15 cellular contexts compared by ENCODE assay signal in the genomic region with DNA sequence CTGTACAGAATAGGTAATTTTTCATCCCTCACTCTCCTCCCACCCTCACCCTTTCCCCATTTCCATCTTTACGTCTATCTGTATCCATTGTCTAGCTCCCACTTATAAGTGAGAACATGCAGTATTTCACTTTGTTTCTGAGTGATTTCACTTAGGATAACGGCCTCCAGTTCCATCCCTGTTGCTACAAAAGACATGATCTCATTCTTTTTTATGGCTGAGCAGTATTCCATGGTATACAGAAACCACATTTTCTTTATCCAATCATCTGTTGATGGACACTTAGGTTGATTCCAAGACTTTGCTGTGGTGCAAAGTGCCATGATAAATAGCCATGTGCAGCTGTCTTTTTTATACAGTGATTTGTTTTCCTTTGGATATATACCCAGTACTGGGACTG.
"Had no signal": no experiment of that assay in that cellular context is flagged by ENCODE, and none has a peak within 500 bp of the region (broad histone marks: within the 10 kb centered on the region; RNA-seq: fewer than 3 reads in every experiment).

No MANE protein-coding gene starts in this region.

- H3K27me3 ChIP-seq: testis, upper lobe of right lung had no signal

- DNase-seq: activated B cell treated with CpG ODN at 0.5 μM for 24 hours; activated CD4-positive, alpha-beta T cell treated with anti-CD3 and anti-CD28 coated beads, Interleukin-2, amount 10 ng/mL, durations not matched to agents 7 days and 5 days; activated CD8-positive, alpha-beta memory T cell treated with anti-CD3 and anti-CD28 coated beads, Interleukin-2, amount 10 ng/mL, durations not matched to agents 7 days and 5 days; activated naive CD4-positive, alpha-beta T cell; cerebellar nuclear complex; occipital lobe; stimulated activated CD4-positive, alpha-beta T cell treated with anti-CD3 and anti-CD28 coated beads, Interleukin-12 subunit alpha, Interleukin-12 subunit beta, amount 100 ng/mL, for 4 hours; testis; upper lobe of right lung had no signal

- H3K4me3 ChIP-seq: prostate gland, testis, upper lobe of right lung had no signal

- H3K27ac Mint-ChIP-seq: activated CD4-positive, alpha-beta T cell treated with anti-CD3 and anti-CD28 coated beads, Interleukin-2, amount 10 ng/mL, durations not matched to agents 7 days and 5 days; nephron had no signal

- H3K9me3 Mint-ChIP-seq: stimulated activated naive CD8-positive, alpha-beta T cell treated with anti-CD3 and anti-CD28 coated beads, Interleukin-15, Interleukin-2, amounts not matched to agents 100 ng/mL and 50 ng/mL, for 24 hours had no signal

- H3K27ac ChIP-seq: prostate gland, testis, upper lobe of right lung had no signal

- H3K36me3 ChIP-seq: prostate gland, upper lobe of right lung had no signal

- H3K4me3 Mint-ChIP-seq: activated B cell treated with CpG ODN at 0.5 μM for 24 hours; activated CD4-positive, alpha-beta T cell treated with anti-CD3 and anti-CD28 coated beads, Interleukin-2, amount 10 ng/mL, durations not matched to agents 7 days and 5 days; activated CD8-positive, alpha-beta memory T cell treated with anti-CD3 and anti-CD28 coated beads, Interleukin-2, amount 10 ng/mL, durations not matched to agents 7 days and 5 days; brain; nephron; stimulated activated naive CD8-positive, alpha-beta T cell treated with anti-CD3 and anti-CD28 coated beads, Interleukin-15, Interleukin-2, amounts not matched to agents 100 ng/mL and 50 ng/mL, for 24 hours had no signal

- H3K4me1 ChIP-seq: prostate gland, testis, upper lobe of right lung had no signal

- H3K27me3 Mint-ChIP-seq: activated B cell treated with CpG ODN at 0.5 μM for 24 hours; activated CD4-positive, alpha-beta T cell treated with anti-CD3 and anti-CD28 coated beads, Interleukin-2, amount 10 ng/mL, durations not matched to agents 7 days and 5 days; activated CD8-positive, alpha-beta memory T cell treated with anti-CD3 and anti-CD28 coated beads, Interleukin-2, amount 10 ng/mL, durations not matched to agents 7 days and 5 days; brain; stimulated activated naive CD8-positive, alpha-beta T cell treated with anti-CD3 and anti-CD28 coated beads, Interleukin-15, Interleukin-2, amounts not matched to agents 100 ng/mL and 50 ng/mL, for 24 hours had no signal

- H3K9me3 ChIP-seq: prostate gland, testis had no signal

- ATAC-seq: left lobe of liver, sciatic nerve had no signal

- H3K4me1 Mint-ChIP-seq: nephron had no signal
